9 cellular contexts compared by ENCODE assay signal in the genomic region with DNA sequence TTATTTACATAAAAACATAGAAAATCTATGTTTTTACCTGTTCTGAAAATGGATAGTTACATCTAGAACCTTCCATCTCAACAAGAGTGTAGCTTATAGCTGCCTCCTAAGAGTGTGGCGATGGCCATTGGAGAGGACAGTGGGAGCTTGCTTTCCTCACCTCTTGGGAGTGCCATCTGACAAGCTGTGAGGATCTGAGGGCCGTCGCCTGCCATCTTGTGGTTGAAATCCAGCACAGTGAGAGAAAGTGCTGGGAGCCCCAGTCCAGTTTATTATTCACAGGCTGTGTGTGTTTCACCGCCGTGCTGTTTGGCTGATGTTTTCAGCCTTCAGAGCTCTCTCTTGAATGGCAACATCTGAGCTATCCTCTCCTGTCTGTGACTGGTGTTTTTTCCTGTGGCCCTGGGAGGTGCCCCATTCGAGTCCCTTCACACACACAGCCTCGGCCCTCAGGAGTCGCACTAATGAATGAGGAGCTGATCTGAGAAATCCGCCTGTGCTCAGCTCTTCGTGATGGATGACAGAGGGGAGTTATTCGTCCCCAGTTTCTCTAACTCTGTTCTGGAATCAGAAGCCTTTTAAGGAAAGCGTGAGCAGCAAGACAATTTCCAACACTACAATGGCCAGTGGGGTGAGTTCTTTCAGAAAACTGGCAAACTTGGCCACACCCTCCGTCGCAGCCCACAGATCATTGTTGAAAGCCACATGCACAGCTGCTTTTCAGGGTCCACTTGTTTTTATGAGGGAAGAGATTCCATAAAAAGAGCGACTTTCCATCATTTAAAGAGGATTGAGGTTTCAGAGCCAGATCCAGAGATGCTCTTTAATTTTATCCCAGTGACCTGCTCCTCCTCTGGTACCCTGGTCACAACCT.
DNase-seq lines count a peak whose midpoint lies in the region; ATAC-seq and TF ChIP-seq lines count a peak whose summit lies in the region.
"Had no signal": no experiment of that assay in that cellular context is flagged by ENCODE, and none has a peak within 500 bp of the region (broad histone marks: within the 10 kb centered on the region; RNA-seq: fewer than 3 reads in every experiment).

No MANE protein-coding gene starts in this region.

- peaks cover 0 to 16% (median 0%) of the 10 kb centered on the region in 4 donors for H3K27me3 ChIP-seq in esophagus muscularis mucosa

- TF ChIP-seq EP300 in esophagus muscularis mucosa (IDR thresholded peaks at IDR 0.05) = no peak

- ATAC-seq in HG03460 (IDR thresholded peaks at IDR 0.05; ENCODE audit: unreplicated experiment) (no peak), GM19397 (IDR thresholded peaks at IDR 0.05; ENCODE audit: unreplicated experiment) (no peak)

- DNase-seq in GM19240 (ENCODE audit: insufficient read length, low spot score) (peak; percentile 45), MV-4-11 (lab: John Stamatoyannopoulos, UW) (peak; percentile 40), SW480 (ENCODE audit: low spot score) (peak; percentile 66), esophagus muscularis mucosa (ENCODE audit: extremely low spot score) (no peak), mucosa of gallbladder (ENCODE audit: low spot score) (peak; percentile 71)
- DNase-seq: naive B cell had no signal

- TF ChIP-seq CTCF in C4-2B (conservative IDR thresholded peaks at IDR 0.05) = peak; percentile 90
- peak; percentile 56 to 74 (median 65) for TF ChIP-seq CTCF in esophagus muscularis mucosa (IDR thresholded peaks at IDR 0.05)

- no peak for TF ChIP-seq POLR2A in esophagus muscularis mucosa (IDR thresholded peaks at IDR 0.05; ENCODE audit: low read depth)

- intact Hi-C loops in esophagus muscularis mucosa (cut with DNase I) = loop anchor here (2.0 kb wide), 1 partner anchor 228 kb away; no protein-coding TSS in a partner anchor

- WGBS in esophagus muscularis mucosa = 48% methylated on average over 13 of the region's 15 CpGs

- no peak overlapping the region for H3K4me3 ChIP-seq in esophagus muscularis mucosa

- H3K36me3 ChIP-seq in esophagus muscularis mucosa = no peaks in the 10 kb centered on the region

- H3K27ac ChIP-seq in C4-2B (no peak overlapping the region), esophagus muscularis mucosa (replicated peaks in 1 of 4) (no peak overlapping the region)

- H3K9me3 ChIP-seq in esophagus muscularis mucosa = no peaks in the 10 kb centered on the region

- no peaks in the 10 kb centered on the region for H3K4me1 ChIP-seq in esophagus muscularis mucosa
